ENCODE assay signal across 1 cellular context in the genomic region with DNA sequence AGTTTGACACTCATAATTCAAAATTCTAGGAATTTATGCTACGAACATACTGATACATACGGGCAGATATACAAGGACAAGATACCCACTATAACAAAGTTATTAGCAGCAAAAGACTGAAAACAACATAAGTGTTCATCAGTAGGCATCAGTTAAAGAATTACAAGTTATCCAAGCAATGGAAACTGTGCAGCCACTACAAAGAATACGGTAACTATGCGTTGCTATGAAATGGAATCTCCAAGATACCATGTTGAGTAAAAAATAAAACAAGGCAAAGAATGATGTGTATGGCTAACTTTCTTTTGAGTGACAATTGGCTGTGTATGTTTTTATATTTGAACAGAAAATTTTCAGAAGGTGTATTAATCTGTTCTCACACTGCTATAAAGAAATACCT.
A peak's percentile ranks its signal among the peaks of the same experiment; 100 is the strongest.
TF ChIP-seq lines count a peak whose summit lies in the region.

No MANE protein-coding gene starts in this region.

TF ChIP-seq in H1, 55 proteins besides CTCF, POLR2A, EP300 and RAD21:
- TF ChIP-seq MAFK (IDR thresholded peaks at IDR 0.05; ENCODE audit: low read depth, low read length) (peak; percentile 48; the same call in 1 of the 2 replicates), BACH1 (IDR thresholded peaks at IDR 0.05; ENCODE audit: low read length) (no peak)
- TF ChIP-seq, protein P1, sequence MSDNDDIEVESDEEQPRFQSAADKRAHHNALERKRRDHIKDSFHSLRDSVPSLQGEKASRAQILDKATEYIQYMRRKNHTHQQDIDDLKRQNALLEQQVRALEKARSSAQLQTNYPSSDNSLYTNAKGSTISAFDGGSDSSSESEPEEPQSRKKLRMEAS (IDR thresholded peaks at IDR 0.05), result no peak
- TF ChIP-seq, protein P2, sequence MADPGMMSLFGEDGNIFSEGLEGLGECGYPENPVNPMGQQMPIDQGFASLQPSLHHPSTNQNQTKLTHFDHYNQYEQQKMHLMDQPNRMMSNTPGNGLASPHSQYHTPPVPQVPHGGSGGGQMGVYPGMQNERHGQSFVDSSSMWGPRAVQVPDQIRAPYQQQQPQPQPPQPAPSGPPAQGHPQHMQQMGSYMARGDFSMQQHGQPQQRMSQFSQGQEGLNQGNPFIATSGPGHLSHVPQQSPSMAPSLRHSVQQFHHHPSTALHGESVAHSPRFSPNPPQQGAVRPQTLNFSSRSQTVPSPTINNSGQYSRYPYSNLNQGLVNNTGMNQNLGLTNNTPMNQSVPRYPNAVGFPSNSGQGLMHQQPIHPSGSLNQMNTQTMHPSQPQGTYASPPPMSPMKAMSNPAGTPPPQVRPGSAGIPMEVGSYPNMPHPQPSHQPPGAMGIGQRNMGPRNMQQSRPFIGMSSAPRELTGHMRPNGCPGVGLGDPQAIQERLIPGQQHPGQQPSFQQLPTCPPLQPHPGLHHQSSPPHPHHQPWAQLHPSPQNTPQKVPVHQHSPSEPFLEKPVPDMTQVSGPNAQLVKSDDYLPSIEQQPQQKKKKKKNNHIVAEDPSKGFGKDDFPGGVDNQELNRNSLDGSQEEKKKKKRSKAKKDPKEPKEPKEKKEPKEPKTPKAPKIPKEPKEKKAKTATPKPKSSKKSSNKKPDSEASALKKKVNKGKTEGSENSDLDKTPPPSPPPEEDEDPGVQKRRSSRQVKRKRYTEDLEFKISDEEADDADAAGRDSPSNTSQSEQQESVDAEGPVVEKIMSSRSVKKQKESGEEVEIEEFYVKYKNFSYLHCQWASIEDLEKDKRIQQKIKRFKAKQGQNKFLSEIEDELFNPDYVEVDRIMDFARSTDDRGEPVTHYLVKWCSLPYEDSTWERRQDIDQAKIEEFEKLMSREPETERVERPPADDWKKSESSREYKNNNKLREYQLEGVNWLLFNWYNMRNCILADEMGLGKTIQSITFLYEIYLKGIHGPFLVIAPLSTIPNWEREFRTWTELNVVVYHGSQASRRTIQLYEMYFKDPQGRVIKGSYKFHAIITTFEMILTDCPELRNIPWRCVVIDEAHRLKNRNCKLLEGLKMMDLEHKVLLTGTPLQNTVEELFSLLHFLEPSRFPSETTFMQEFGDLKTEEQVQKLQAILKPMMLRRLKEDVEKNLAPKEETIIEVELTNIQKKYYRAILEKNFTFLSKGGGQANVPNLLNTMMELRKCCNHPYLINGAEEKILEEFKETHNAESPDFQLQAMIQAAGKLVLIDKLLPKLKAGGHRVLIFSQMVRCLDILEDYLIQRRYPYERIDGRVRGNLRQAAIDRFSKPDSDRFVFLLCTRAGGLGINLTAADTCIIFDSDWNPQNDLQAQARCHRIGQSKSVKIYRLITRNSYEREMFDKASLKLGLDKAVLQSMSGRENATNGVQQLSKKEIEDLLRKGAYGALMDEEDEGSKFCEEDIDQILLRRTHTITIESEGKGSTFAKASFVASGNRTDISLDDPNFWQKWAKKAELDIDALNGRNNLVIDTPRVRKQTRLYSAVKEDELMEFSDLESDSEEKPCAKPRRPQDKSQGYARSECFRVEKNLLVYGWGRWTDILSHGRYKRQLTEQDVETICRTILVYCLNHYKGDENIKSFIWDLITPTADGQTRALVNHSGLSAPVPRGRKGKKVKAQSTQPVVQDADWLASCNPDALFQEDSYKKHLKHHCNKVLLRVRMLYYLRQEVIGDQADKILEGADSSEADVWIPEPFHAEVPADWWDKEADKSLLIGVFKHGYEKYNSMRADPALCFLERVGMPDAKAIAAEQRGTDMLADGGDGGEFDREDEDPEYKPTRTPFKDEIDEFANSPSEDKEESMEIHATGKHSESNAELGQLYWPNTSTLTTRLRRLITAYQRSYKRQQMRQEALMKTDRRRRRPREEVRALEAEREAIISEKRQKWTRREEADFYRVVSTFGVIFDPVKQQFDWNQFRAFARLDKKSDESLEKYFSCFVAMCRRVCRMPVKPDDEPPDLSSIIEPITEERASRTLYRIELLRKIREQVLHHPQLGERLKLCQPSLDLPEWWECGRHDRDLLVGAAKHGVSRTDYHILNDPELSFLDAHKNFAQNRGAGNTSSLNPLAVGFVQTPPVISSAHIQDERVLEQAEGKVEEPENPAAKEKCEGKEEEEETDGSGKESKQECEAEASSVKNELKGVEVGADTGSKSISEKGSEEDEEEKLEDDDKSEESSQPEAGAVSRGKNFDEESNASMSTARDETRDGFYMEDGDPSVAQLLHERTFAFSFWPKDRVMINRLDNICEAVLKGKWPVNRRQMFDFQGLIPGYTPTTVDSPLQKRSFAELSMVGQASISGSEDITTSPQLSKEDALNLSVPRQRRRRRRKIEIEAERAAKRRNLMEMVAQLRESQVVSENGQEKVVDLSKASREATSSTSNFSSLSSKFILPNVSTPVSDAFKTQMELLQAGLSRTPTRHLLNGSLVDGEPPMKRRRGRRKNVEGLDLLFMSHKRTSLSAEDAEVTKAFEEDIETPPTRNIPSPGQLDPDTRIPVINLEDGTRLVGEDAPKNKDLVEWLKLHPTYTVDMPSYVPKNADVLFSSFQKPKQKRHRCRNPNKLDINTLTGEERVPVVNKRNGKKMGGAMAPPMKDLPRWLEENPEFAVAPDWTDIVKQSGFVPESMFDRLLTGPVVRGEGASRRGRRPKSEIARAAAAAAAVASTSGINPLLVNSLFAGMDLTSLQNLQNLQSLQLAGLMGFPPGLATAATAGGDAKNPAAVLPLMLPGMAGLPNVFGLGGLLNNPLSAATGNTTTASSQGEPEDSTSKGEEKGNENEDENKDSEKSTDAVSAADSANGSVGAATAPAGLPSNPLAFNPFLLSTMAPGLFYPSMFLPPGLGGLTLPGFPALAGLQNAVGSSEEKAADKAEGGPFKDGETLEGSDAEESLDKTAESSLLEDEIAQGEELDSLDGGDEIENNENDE (IDR thresholded peaks at IDR 0.05; ENCODE audit: insufficient replicate concordance, low read length), result peak; percentile 99
